Comparison of ENCODE assay signal across 10 cellular contexts in the genomic region with DNA sequence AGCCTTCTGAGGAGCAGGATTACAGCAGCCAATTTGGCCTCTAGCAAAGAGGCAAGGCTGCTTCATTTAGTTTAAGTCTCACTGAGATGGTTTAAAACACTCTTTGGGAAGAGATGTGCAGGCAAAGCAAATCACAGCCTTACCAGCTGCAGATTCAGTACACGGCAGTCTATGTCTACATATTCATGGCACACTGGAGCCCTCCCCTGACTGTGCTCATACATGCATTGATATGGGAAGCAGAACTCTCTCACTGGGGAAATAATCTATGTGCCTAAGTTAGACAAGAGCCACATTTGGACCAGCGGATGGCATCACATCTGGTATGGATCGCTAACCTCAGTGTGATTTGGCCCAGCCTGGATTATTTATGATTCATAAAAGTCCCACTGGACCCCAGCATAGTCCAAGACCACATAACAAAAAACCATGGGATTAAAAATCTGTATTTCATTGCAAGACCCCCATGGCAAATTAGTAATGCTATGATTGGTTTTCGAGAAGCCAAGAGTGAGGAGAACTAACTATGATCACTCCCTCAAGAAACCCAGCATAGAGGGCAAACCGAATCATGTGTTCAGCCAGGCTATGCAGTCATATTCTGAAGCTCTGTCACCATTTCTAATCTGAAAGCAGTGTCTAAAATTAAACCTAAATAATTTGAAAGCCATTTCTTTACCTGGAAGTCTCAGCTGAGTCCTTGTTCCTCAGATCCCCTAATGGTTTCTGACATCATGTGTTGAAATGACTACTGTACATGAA. TPM values are rescaled to one million over a fixed set of nuclear protein-coding genes. Genes with fewer than 3 reads are reported as not detected.
A peak's percentile ranks its signal among the peaks of the same experiment; 100 is the strongest.
DNase-seq lines count a peak whose midpoint lies in the region; ATAC-seq and TF ChIP-seq lines count a peak whose summit lies in the region.
"Had no signal": no experiment of that assay in that cellular context is flagged by ENCODE, and none has a peak within 500 bp of the region (broad histone marks: within the 10 kb centered on the region; RNA-seq: fewer than 3 reads in every experiment).

No MANE protein-coding gene starts in this region.

- peaks cover 16 to 23% of the 10 kb centered on the region in 2 experiments; a peak in 3 of 4 replicates for H3K4me1 ChIP-seq in SK-N-SH (ENCODE audit: control insufficient read depth in 1 of 2, insufficient read depth in 2 of 2, low read depth in 1 of 2, low read length in 1 of 2)
- H3K4me1 ChIP-seq in gastroesophageal sphincter = peaks cover 46 to 100% (median 60%) of the 10 kb centered on the region in 3 donors
- H3K4me1 ChIP-seq in CD4-positive, alpha-beta memory T cell (ENCODE audit: insufficient read depth, low read length) = no peaks in the 10 kb centered on the region

- H3K36me3 ChIP-seq in SK-N-SH (replicated peaks in 1 of 2; ENCODE audit: control insufficient read depth in 1 of 2, insufficient read depth in 2 of 2, low read length in 1 of 2) = no peaks in the 10 kb centered on the region
- H3K36me3 ChIP-seq in gastroesophageal sphincter = no peaks in the 10 kb centered on the region
- H3K36me3 ChIP-seq in CD4-positive, alpha-beta memory T cell (ENCODE audit: insufficient read depth, low read length) = no peaks in the 10 kb centered on the region

- H3K9me3 ChIP-seq in SK-N-SH (no peaks in the 10 kb centered on the region), gastroesophageal sphincter (no peaks in the 10 kb centered on the region)
- no peaks in the 10 kb centered on the region for H3K9me3 ChIP-seq in CD4-positive, alpha-beta memory T cell (ENCODE audit: control insufficient read depth in 1 of 2, low read length in 2 of 2)

- ATAC-seq in gastroesophageal sphincter (no peak), HG02973 (IDR thresholded peaks at IDR 0.05; ENCODE audit: unreplicated experiment) (no peak)
- ATAC-seq: activated T-helper 17 cell treated with anti-CD3 and anti-CD28 coated beads, Interleukin-2, amount 50 U/mL, for 72 hours; stimulated activated naive CD8-positive, alpha-beta T cell treated with anti-CD3 and anti-CD28 coated beads, Interleukin-15, amount 100 ng/mL, for 72 hours had no signal

- H3K9me2 ChIP-seq in SK-N-SH = no peaks in the 10 kb centered on the region

- 84% methylated on average over 5 of the region's 5 CpGs for WGBS in SK-N-SH (ENCODE audit: low lambda C conversion rate)
- WGBS in gastroesophageal sphincter (ENCODE audit: low coverage in 1 of 2), 2 donors = 43 to 48% methylated on average over 5 of the region's 5 CpGs

- no peak overlapping the region for H3K4me3 Mint-ChIP-seq in CD4-positive, alpha-beta memory T cell
- H3K4me3 Mint-ChIP-seq: activated T-helper 17 cell treated with anti-CD3 and anti-CD28 coated beads, Interleukin-2, amount 50 U/mL, for 72 hours; stimulated activated naive CD8-positive, alpha-beta T cell treated with anti-CD3 and anti-CD28 coated beads, Interleukin-15, amount 100 ng/mL, for 72 hours had no signal

- H3K4me3 ChIP-seq in SK-N-SH (ENCODE audit: low read depth in 2 of 2, low read length in 1 of 2) (peak overlapping the region; percentile 35 to 37; a peak in 3 of 4 replicates), gastroesophageal sphincter (peak overlapping the region; percentile 37 to 39)
- H3K4me3 ChIP-seq in CD4-positive, alpha-beta memory T cell (ENCODE audit: low read length in 2 of 2) = no peak overlapping the region

- POLR2A ChIA-PET in SK-N-SH (lab: Yijun Ruan, JAX) = no interaction called here
- POLR2A ChIA-PET in CD4-positive, alpha-beta memory T cell (lab: Charles Lee; ENCODE audit: partially characterized antibody) = no interaction called here

- peak; percentile 50 for TF ChIP-seq RAD21 in SK-N-SH (IDR thresholded peaks at IDR 0.05; ENCODE audit: low read length)

- H3K27ac Mint-ChIP-seq in CD4-positive, alpha-beta memory T cell = no peak overlapping the region
- H3K27ac Mint-ChIP-seq: activated T-helper 17 cell treated with anti-CD3 and anti-CD28 coated beads, Interleukin-2, amount 50 U/mL, for 72 hours; stimulated activated naive CD8-positive, alpha-beta T cell treated with anti-CD3 and anti-CD28 coated beads, Interleukin-15, amount 100 ng/mL, for 72 hours had no signal

- CTCF ChIA-PET in SK-N-SH (lab: Yijun Ruan, JAX) = interaction anchor here (1.1 to 3.7 kb wide), 7 partner anchors 16 to 260 kb away, joined by 3 to 12 read pairs (median 4); a partner anchor contains a TSS
- CTCF ChIA-PET in CD4-positive, alpha-beta memory T cell (lab: Charles Lee; ENCODE audit: partially characterized antibody) = no interaction called here

- H3K9ac ChIP-seq in SK-N-SH = peak overlapping the region; percentile 46; the same call in 1 of the 2 replicates

- peak; percentile 28 for TF ChIP-seq CTCF in SK-N-SH (IDR thresholded peaks at IDR 0.05)
- no peak for TF ChIP-seq CTCF in gastroesophageal sphincter (IDR thresholded peaks at IDR 0.05)

- H3K4me1 Mint-ChIP-seq in CD4-positive, alpha-beta memory T cell = peaks cover 0 to 1% (median 0%) of the 10 kb centered on the region in 4 donors
- H3K4me1 Mint-ChIP-seq: activated T-helper 17 cell treated with anti-CD3 and anti-CD28 coated beads, Interleukin-2, amount 50 U/mL, for 72 hours; stimulated activated naive CD8-positive, alpha-beta T cell treated with anti-CD3 and anti-CD28 coated beads, Interleukin-15, amount 100 ng/mL, for 72 hours had no signal

- peaks cover under 1 to 9% of the 10 kb centered on the region in 2 donors for H3K27me3 Mint-ChIP-seq in CD4-positive, alpha-beta memory T cell

- no peak for TF ChIP-seq EP300 in SK-N-SH (IDR thresholded peaks at IDR 0.05; ENCODE audit: borderline replicate concordance in 1 of 2, low read depth in 1 of 2, low read length in 1 of 2)
- no peak for TF ChIP-seq EP300 in gastroesophageal sphincter (IDR thresholded peaks at IDR 0.05)

- H3K9me3 Mint-ChIP-seq in CD4-positive, alpha-beta memory T cell = peaks cover 0 to 1% (median 0%) of the 10 kb centered on the region in 8 donors
- H3K9me3 Mint-ChIP-seq: activated T-helper 17 cell treated with anti-CD3 and anti-CD28 coated beads, Interleukin-2, amount 50 U/mL, for 72 hours had no signal

- H2AFZ ChIP-seq in SK-N-SH (ENCODE audit: low read depth) = no peak overlapping the region

- no peaks in the 10 kb centered on the region for H3K27me3 ChIP-seq in SK-N-SH (ENCODE audit: insufficient read depth)
- H3K27me3 ChIP-seq in gastroesophageal sphincter = no peaks in the 10 kb centered on the region
- no peaks in the 10 kb centered on the region for H3K27me3 ChIP-seq in CD4-positive, alpha-beta memory T cell (ENCODE audit: insufficient read depth, low read length)

- peak overlapping the region in 1 of 2 experiments; percentile 61; a peak in 1 of 4 replicates for H3K27ac ChIP-seq in SK-N-SH (ENCODE audit: low read depth in 2 of 2, low read length in 1 of 2)
- peak overlapping the region; percentile 80 to 96 (median 84) for H3K27ac ChIP-seq in gastroesophageal sphincter
- H3K27ac ChIP-seq in CD4-positive, alpha-beta memory T cell (ENCODE audit: low read depth, low read length) = no peak overlapping the region

- peaks cover 7% of the 10 kb centered on the region for H3K79me2 ChIP-seq in SK-N-SH (ENCODE audit: insufficient read depth)

- intact Hi-C loops in CD4-positive, alpha-beta memory T cell (cut with micrococcal nuclease) = no loop called here

- no peaks in the 10 kb centered on the region for H4K20me1 ChIP-seq in SK-N-SH (ENCODE audit: insufficient read depth)

- H3K36me3 Mint-ChIP-seq in CD4-positive, alpha-beta memory T cell = no peaks in the 10 kb centered on the region

- peaks cover 9% of the 10 kb centered on the region for H3F3A ChIP-seq in SK-N-SH (replicated peaks; ENCODE audit: insufficient read depth)

- DNase-seq in DMS 273 treated with DMSO at 0.1 percent for 48 hours (lab: John Stamatoyannopoulos, UW) (peak; percentile 64), SK-N-SH (no peak), putamen (ENCODE audit: low spot score) (peak; percentile 72), iPS-NIHi7 (ENCODE audit: extremely low spot score) (no peak), NK-92 (lab: John Stamatoyannopoulos, UW; ENCODE audit: unreplicated experiment) (no peak)
- DNase-seq in CD4-positive, alpha-beta memory T cell = no peak
- DNase-seq: stimulated activated naive CD8-positive, alpha-beta T cell treated with anti-CD3 and anti-CD28 coated beads, Interleukin-15, amount 100 ng/mL, for 72 hours had no signal

- peak overlapping the region; percentile 41 for H3K4me2 ChIP-seq in SK-N-SH

- TF ChIP-seq POLR2A in gastroesophageal sphincter (IDR thresholded peaks at IDR 0.05) = no peak

TF ChIP-seq in SK-N-SH, 30 proteins besides CTCF, POLR2A, EP300 and RAD21:
- TF ChIP-seq SMC3 (IDR thresholded peaks at IDR 0.05; ENCODE audit: low read depth, low read length) (peak; percentile 30; the same call in 1 of the 2 replicates), GABPA (IDR thresholded peaks at IDR 0.05; ENCODE audit: low read depth) (no peak)

RNA-seq across cellular contexts. Expression of a gene that starts 1.3 kb away (rescaled TPM):
- polyA plus RNA-seq in SK-N-SH (2012; rRNA removed) = 0.67 and 1.1 TPM in 2 replicates
- 0.42 and 0.49 TPM in 2 replicates for polyA plus RNA-seq in SK-N-SH (2012; cell fraction: cytosol; rRNA removed)
- 2.0 and 2.2 TPM in 2 replicates for polyA plus RNA-seq in SK-N-SH (2012; cell fraction: nucleus; rRNA removed)
- 100 to 1,000 TPM in 2 of 4 donors, 10 to 100 TPM in 2; 77.3 to 109 (median 96.7) TPM for total RNA-seq in gastroesophageal sphincter
- not detected for total RNA-seq in CD4-positive, alpha-beta memory T cell
- not detected for polyA plus RNA-seq in CD4-positive, alpha-beta memory T cell
- total RNA-seq: activated T-helper 17 cell treated with anti-CD3 and anti-CD28 coated beads, Interleukin-2, amount 50 U/mL, for 72 hours had no signal

Comparison
In these comparisons a context has a peak if more than half of its experiments do, and no peak if none do; other contexts are left out.
1. DNase-seq: peak in DMS 273 treated with DMSO at 0.1 percent for 48 hours (single experiment) and putamen (single experiment); none in SK-N-SH (single experiment), CD4-positive, alpha-beta memory T cell (0 of 5), iPS-NIHi7 (single experiment) and NK-92 (single experiment).
2. H3K4me3 ChIP-seq: peak in SK-N-SH (2 of 2) and gastroesophageal sphincter (2 of 2); none in CD4-positive, alpha-beta memory T cell (0 of 2).
3. RNA of a gene that starts 1.3 kb away (total RNA-seq): 77.3 to 109 TPM in gastroesophageal sphincter; not detected in CD4-positive, alpha-beta memory T cell; every median in the first group is over 10 times any median in the second.